Comparison of ENCODE assay signal across 24 cellular contexts in the genomic region with DNA sequence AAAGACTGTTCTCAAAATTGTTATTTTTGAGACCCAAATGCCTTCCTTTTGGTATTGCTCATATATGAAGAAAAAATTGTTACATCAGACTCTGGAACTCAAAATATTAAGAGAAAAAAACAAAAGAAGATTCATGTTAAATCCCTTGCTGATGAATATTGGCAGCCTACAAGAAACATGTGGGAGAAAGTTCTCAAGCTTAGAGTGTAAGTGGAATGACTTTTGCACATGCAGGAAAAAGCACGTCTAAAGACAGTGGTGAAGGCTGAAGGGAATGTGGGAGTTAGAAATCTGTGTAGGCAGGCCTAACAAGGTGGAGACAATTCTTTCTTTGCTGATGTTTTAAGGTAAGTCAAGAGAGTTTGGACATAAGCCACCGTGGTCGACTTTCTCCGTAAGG.
"Had no signal": no experiment of that assay in that cellular context is flagged by ENCODE, and none has a peak within 500 bp of the region (broad histone marks: within the 10 kb centered on the region; RNA-seq: fewer than 3 reads in every experiment).

No MANE protein-coding gene starts in this region.

- ATAC-seq: esophagus mucosa; heart left ventricle; left colon; lower lobe of right lung; naive thymus-derived CD8-positive, alpha-beta T cell; psoas muscle; right lobe of liver; stimulated activated naive CD8-positive, alpha-beta T cell treated with anti-CD3 and anti-CD28 coated beads, Interleukin-15, amount 100 ng/mL, for 72 hours had no signal

- H2AFZ ChIP-seq: hepatocyte had no signal

- H3K4me3 Mint-ChIP-seq: naive thymus-derived CD8-positive, alpha-beta T cell; nephron progenitor cell; stimulated activated naive CD8-positive, alpha-beta T cell treated with anti-CD3 and anti-CD28 coated beads, Interleukin-15, amount 100 ng/mL, for 72 hours had no signal

- H3K27ac ChIP-seq: dorsolateral prefrontal cortex, epithelial cell of prostate, heart left ventricle, hepatocyte, left ventricle myocardium inferior, lower lobe of right lung, psoas muscle, right lobe of liver, thyroid gland had no signal

- H3K9me3 ChIP-seq: heart left ventricle, left ventricle myocardium inferior, lower lobe of right lung, psoas muscle, right lobe of liver, thyroid gland had no signal

- H3K36me3 ChIP-seq: heart left ventricle, left ventricle myocardium inferior, lower lobe of right lung, right lobe of liver, thyroid gland had no signal

- H3K4me2 ChIP-seq: hepatocyte, smooth muscle cell had no signal

- DNase-seq: central memory CD4-positive, alpha-beta T cell; effector CD4-positive, alpha-beta T cell; heart left ventricle; left colon; left ventricle myocardium inferior; lower lobe of right lung; naive thymus-derived CD8-positive, alpha-beta T cell; nephron progenitor cell; psoas muscle; retina; right lobe of liver; stimulated activated CD4-positive, alpha-beta T cell treated with anti-CD3 and anti-CD28 coated beads, Interleukin-12 subunit alpha, Interleukin-12 subunit beta, amount 100 ng/mL, for 4 hours; stimulated activated CD4-positive, alpha-beta T cell treated with anti-CD3 and anti-CD28 coated beads, Interleukin-1b, Interleukin-23, amount 100 ng/mL, for 48 hours; stimulated activated CD4-positive, alpha-beta T cell treated with anti-CD3 and anti-CD28 coated beads, Interleukin-4, amount 100 ng/mL, for 1 hour; stimulated activated CD8-positive, alpha-beta memory T cell treated with anti-CD3 and anti-CD28 coated beads, Interleukin-4, amount 100 ng/mL, for 48 hours; stimulated activated naive CD4-positive, alpha-beta T cell; stimulated activated naive CD8-positive, alpha-beta T cell treated with anti-CD3 and anti-CD28 coated beads, Interleukin-15, amount 100 ng/mL, for 72 hours; thyroid gland; trophoblast cell had no signal

- H3K27ac Mint-ChIP-seq: naive thymus-derived CD8-positive, alpha-beta T cell; nephron progenitor cell; stimulated activated naive CD8-positive, alpha-beta T cell treated with anti-CD3 and anti-CD28 coated beads, Interleukin-15, amount 100 ng/mL, for 72 hours had no signal

- H3K9me3 Mint-ChIP-seq: nephron progenitor cell had no signal

- H3K36me3 Mint-ChIP-seq: naive thymus-derived CD8-positive, alpha-beta T cell had no signal

- H3K4me1 ChIP-seq: heart left ventricle, left ventricle myocardium inferior, lower lobe of right lung, psoas muscle, right lobe of liver, thyroid gland had no signal

- H3K79me2 ChIP-seq: hepatocyte had no signal

- H3K4me3 ChIP-seq: dorsolateral prefrontal cortex, heart left ventricle, hepatocyte, left ventricle myocardium inferior, lower lobe of right lung, psoas muscle, right lobe of liver, smooth muscle cell, thyroid gland had no signal

- H3K27me3 ChIP-seq: heart left ventricle, hepatocyte, right lobe of liver, thyroid gland had no signal

- H3K27me3 Mint-ChIP-seq: stimulated activated naive CD8-positive, alpha-beta T cell treated with anti-CD3 and anti-CD28 coated beads, Interleukin-15, amount 100 ng/mL, for 72 hours had no signal

- H3K4me1 Mint-ChIP-seq: naive thymus-derived CD8-positive, alpha-beta T cell; nephron progenitor cell; stimulated activated naive CD8-positive, alpha-beta T cell treated with anti-CD3 and anti-CD28 coated beads, Interleukin-15, amount 100 ng/mL, for 72 hours had no signal
